ENCODE assay signal across 9 cellular contexts in genomic region chr6:127539292-127539691, GRCh38. TPM values are rescaled to one million over a fixed set of nuclear protein-coding genes. Genes with fewer than 3 reads are reported as not detected.
A peak's percentile ranks its signal among the peaks of the same experiment; 100 is the strongest.
DNase-seq lines count a peak whose midpoint lies in the region; ATAC-seq, FAIRE-seq and TF ChIP-seq lines count a peak whose summit lies in the region.
"Had no signal": no experiment of that assay in that cellular context is flagged by ENCODE, and none has a peak within 500 bp of the region (broad histone marks: within the 10 kb centered on the region; RNA-seq: fewer than 3 reads in every experiment).

No MANE protein-coding gene starts in this region.

- no peaks in the 10 kb centered on the region for H3F3A ChIP-seq in OCI-LY1 (ENCODE audit: insufficient read depth, low read length)

- H3K79me2 ChIP-seq in OCI-LY1 (ENCODE audit: insufficient read depth, low read length) (no peaks in the 10 kb centered on the region), fibroblast of lung (ENCODE audit: control insufficient read depth, insufficient read depth, low read length) (no peaks in the 10 kb centered on the region)

- no peaks in the 10 kb centered on the region for H3K9me3 ChIP-seq in HEK293 (ENCODE audit: control insufficient read depth, insufficient read depth, low read depth, low read length)
- H3K9me3 ChIP-seq in OCI-LY1 (ENCODE audit: low read length): no peaks in the 10 kb centered on the region
- H3K9me3 ChIP-seq in fibroblast of lung (ENCODE audit: control insufficient read depth, insufficient read depth, low read depth, low read length): no peaks in the 10 kb centered on the region

- H3K9me2 ChIP-seq in OCI-LY1 (ENCODE audit: low read depth, low read length): no peaks in the 10 kb centered on the region

- DNase-seq in EH (ENCODE audit: low read depth): peak; percentile 32
- peak; percentile 21 to 67 for DNase-seq in fibroblast of lung (ENCODE audit: low read depth in 2 of 2)
- peak; percentile 17 for DNase-seq in urothelium cell line (ENCODE audit: low spot score)
- no peak for DNase-seq in hypothalamus (lab: John Stamatoyannopoulos, UW)

- H4K20me1 ChIP-seq in OCI-LY1 (ENCODE audit: insufficient read depth, low read length) (no peaks in the 10 kb centered on the region), fibroblast of lung (ENCODE audit: control insufficient read depth, extremely low read depth, insufficient read depth, low read length) (no peaks in the 10 kb centered on the region)

- H2AFZ ChIP-seq in OCI-LY1 (ENCODE audit: low read length) (no peak overlapping the region), fibroblast of lung (ENCODE audit: low read length) (no peak overlapping the region)

- H3K4me2 ChIP-seq in OCI-LY1 (ENCODE audit: low read length) (no peak overlapping the region), fibroblast of lung (ENCODE audit: extremely low read depth, insufficient read depth, low read length) (no peak overlapping the region)

- H3K36me3 ChIP-seq in HEK293 (ENCODE audit: control insufficient read depth in 2 of 2, insufficient read depth in 1 of 2, low read length in 2 of 2) (no peaks in the 10 kb centered on the region), OCI-LY1 (ENCODE audit: insufficient read depth, low read length) (no peaks in the 10 kb centered on the region), fibroblast of lung (ENCODE audit: control insufficient read depth, insufficient read depth, low read length) (no peaks in the 10 kb centered on the region)

- no peak for TF ChIP-seq CTCF in HEK293 (tag by site-specific recombination; IDR thresholded peaks at IDR 0.05)
- TF ChIP-seq CTCF in OCI-LY1 (IDR thresholded peaks at IDR 0.05; ENCODE audit: low read length): peak; percentile 21; the same call in 1 of the 2 replicates
- peak; percentile 12 to 17 for TF ChIP-seq CTCF in fibroblast of lung (conservative IDR thresholded peaks at IDR 0.05 in 1 of 2, IDR thresholded peaks at IDR 0.05 in 1 of 2; ENCODE audit: low read depth in 1 of 2, low read length in 2 of 2)

- CTCF ChIA-PET in HEK293 (lab: Yijun Ruan, JAX): interaction anchor here (0.5 to 4.7 kb wide), 26 partner anchors 10 to 657 kb away, joined by 3 to 48 read pairs (median 4); partner anchors contain the start of genes KIAA0408, MTCL3 and RNF146

- FAIRE-seq in urothelium cell line (lab: Jason Lieb, UNC): no peak

- H3K4me1 ChIP-seq in HEK293 (ENCODE audit: control insufficient read depth, insufficient read depth, low read length) (no peaks in the 10 kb centered on the region), OCI-LY1 (ENCODE audit: insufficient read depth, low read length, severe bottlenecking) (no peaks in the 10 kb centered on the region), fibroblast of lung (ENCODE audit: control insufficient read depth, extremely low read depth, insufficient read depth, low read length) (no peaks in the 10 kb centered on the region)

- no peak overlapping the region for H3K27ac ChIP-seq in HEK293 (ENCODE audit: extremely low read depth, low read depth, low read length)
- H3K27ac ChIP-seq in OCI-LY1 (ENCODE audit: low read depth, low read length, poor library complexity, severe bottlenecking): no peak overlapping the region
- H3K27ac ChIP-seq in fibroblast of lung (ENCODE audit: insufficient read depth, low read length): no peak overlapping the region

- POLR2A ChIA-PET in HEK293 (lab: Yijun Ruan, JAX): no interaction called here

- ATAC-seq in GM18870 (IDR thresholded peaks at IDR 0.05; ENCODE audit: unreplicated experiment) (no peak), GM21515 (IDR thresholded peaks at IDR 0.05; ENCODE audit: unreplicated experiment) (no peak)

- H3K4me3 ChIP-seq in HEK293 (ENCODE audit: low read depth, low read length) (no peak overlapping the region), OCI-LY1 (ENCODE audit: low read depth, low read length, poor library complexity, severe bottlenecking) (no peak overlapping the region), fibroblast of lung (replicated peaks in 1 of 4; ENCODE audit: control extremely low read depth in 1 of 4, insufficient read depth in 1 of 4, low read depth in 3 of 4, low read length in 4 of 4) (no peak overlapping the region)

- H3K27me3 ChIP-seq in OCI-LY1 (ENCODE audit: insufficient read depth, low read length) (no peaks in the 10 kb centered on the region), fibroblast of lung (ENCODE audit: control insufficient read depth, insufficient read depth, low read length) (peaks cover 2% of the 10 kb centered on the region)

- no peak overlapping the region for H3K9ac ChIP-seq in OCI-LY1 (ENCODE audit: low read length)
- no peak overlapping the region for H3K9ac ChIP-seq in fibroblast of lung (ENCODE audit: insufficient read depth, low read length)

TF ChIP-seq in HEK293, 187 proteins besides CTCF, POLR2A, EP300 and RAD21:
- TF ChIP-seq ZNF660 (tag by site-specific recombination; IDR thresholded peaks at IDR 0.05) (0 out of 2 replicates have a peak, but pooled peaks have one; percentile 25), ZNF239 (tag by site-specific recombination; IDR thresholded peaks at IDR 0.05) (no peak), GLI4 (tag by site-specific recombination; IDR thresholded peaks at IDR 0.05) (no peak), INSM2 (tag by site-specific recombination; IDR thresholded peaks at IDR 0.05) (no peak), ZNF707 (tag by site-specific recombination; IDR thresholded peaks at IDR 0.05) (no peak), ZNF654 (tag by site-specific recombination; IDR thresholded peaks at IDR 0.05; ENCODE audit: low read depth) (peak; percentile 71)

RNA-seq across cellular contexts. Expression of gene C6orf58, which starts 37.7 kb away (rescaled TPM):
- not detected in 2 replicates for total RNA-seq in fibroblast of lung
- 0.05 TPM in 1 of 2 replicates, not detected in the other for polyA plus RNA-seq in fibroblast of lung
- not detected in 2 replicates for polyA plus RNA-seq in fibroblast of lung (2012)
- polyA minus RNA-seq in fibroblast of lung (ENCODE audit: low replicate concordance): not detected in 2 replicates
- polyA plus RNA-seq: IgD-negative memory B cell had no signal

Comparison
In these comparisons a context has a peak if more than half of its experiments do, and no peak if none do; other contexts are left out.
1. DNase-seq: peak in EH (single experiment), fibroblast of lung (2 of 2) and urothelium cell line (single experiment); none in hypothalamus (0 of 51).